In the genomic region with DNA sequence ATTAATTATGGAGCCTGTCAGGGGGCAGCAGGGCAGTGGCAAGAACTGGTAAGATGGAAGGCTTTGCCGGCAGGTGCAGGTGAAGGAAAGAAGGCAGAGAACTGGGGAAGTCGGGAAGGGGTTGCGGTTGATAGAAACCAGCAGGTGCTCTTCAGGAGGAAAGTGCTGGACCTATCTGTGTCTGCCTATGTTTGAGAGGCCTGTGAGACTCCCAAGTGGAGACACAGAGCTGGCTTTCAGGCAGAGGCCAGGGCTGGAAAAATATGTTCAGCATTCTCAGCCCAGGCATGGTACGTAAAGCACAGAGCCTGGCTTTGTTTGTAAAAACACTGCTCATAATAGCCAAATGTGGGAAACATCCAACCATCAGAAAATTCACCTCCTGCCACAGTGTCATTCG, we compare ENCODE assay signal across 27 cellular contexts.
"Had no signal": no experiment of that assay in that cellular context is flagged by ENCODE, and none has a peak within 500 bp of the region (broad histone marks: within the 10 kb centered on the region; RNA-seq: fewer than 3 reads in every experiment).

No MANE protein-coding gene starts in this region.

- H3K4me3 Mint-ChIP-seq: stimulated activated effector memory CD8-positive, alpha-beta T cell treated with anti-CD3 and anti-CD28 coated beads, Interleukin-12 subunit alpha, Interleukin-12 subunit beta, amount 100 ng/mL, for 72 hours; stimulated activated memory B cell treated with anti-CD40 and anti-IgM and Interleukin-4, amounts not matched to agents 10 μg/mL and 1 μg/mL and 100 μg/mL, for 72 hours; stimulated activated naive B cell treated with anti-CD40 and anti-IgM and Interleukin-4, amounts not matched to agents 10 μg/mL and 1 μg/mL and 100 μg/mL, for 72 hours; stimulated activated naive CD8-positive, alpha-beta T cell treated with anti-CD3 and anti-CD28 coated beads, Interleukin-15, Interleukin-2, amounts not matched to agents 100 ng/mL and 50 ng/mL, for 24 hours; type B pancreatic cell had no signal

- DNase-seq: stimulated activated CD4-positive, alpha-beta T cell treated with anti-CD3 and anti-CD28 coated beads, Interleukin-2, amount 100 ng/mL, for 48 hours; stimulated activated CD4-positive, alpha-beta T cell treated with anti-CD3 and anti-CD28 coated beads, Interleukin-4, amount 100 ng/mL, for 1 hour; stimulated activated CD4-positive, alpha-beta T cell treated with anti-CD3 and anti-CD28 coated beads, Interleukin-4, amount 100 ng/mL, for 24 hours; stimulated activated CD4-positive, alpha-beta T cell treated with anti-CD3 and anti-CD28 coated beads, Interleukin-4, amount 100 ng/mL, for 4 hours; stimulated activated CD8-positive, alpha-beta memory T cell treated with anti-CD3 and anti-CD28 coated beads, Interleukin-4, amount 100 ng/mL, for 48 hours; stimulated activated naive B cell treated with anti-CD40 and anti-IgM and Interleukin-4, amounts not matched to agents 10 μg/mL and 1 μg/mL and 100 μg/mL, for 72 hours; stimulated activated naive CD4-positive, alpha-beta T cell; stimulated activated naive CD4-positive, alpha-beta T cell treated with Interleukin-2 at 50 U/mL for 16 hours; stimulated activated naive CD8-positive, alpha-beta T cell treated with anti-CD3 and anti-CD28 coated beads, Interleukin-15, Interleukin-2, amounts not matched to agents 100 U/mL and 50 U/mL, for 24 hours; stomach; substantia nigra; testis; thyroid gland; tibial artery; transverse colon; trophoblast cell; upper lobe of left lung; upper lobe of right lung; uterus had no signal

- ATAC-seq: stimulated activated naive B cell treated with anti-CD40 and anti-IgM and Interleukin-4, amounts not matched to agents 10 μg/mL and 1 μg/mL and 100 μg/mL, for 72 hours; stimulated activated naive CD8-positive, alpha-beta T cell treated with anti-CD3 and anti-CD28 coated beads, Interleukin-15, Interleukin-2, amounts not matched to agents 100 U/mL and 50 U/mL, for 24 hours had no signal

- H3K9me3 Mint-ChIP-seq: stimulated activated effector memory CD8-positive, alpha-beta T cell treated with anti-CD3 and anti-CD28 coated beads, Interleukin-12 subunit alpha, Interleukin-12 subunit beta, amount 100 ng/mL, for 72 hours; stimulated activated memory B cell treated with anti-CD40 and anti-IgM and Interleukin-4, amounts not matched to agents 10 μg/mL and 1 μg/mL and 100 μg/mL, for 72 hours; stimulated activated naive B cell treated with anti-CD40 and anti-IgM and Interleukin-4, amounts not matched to agents 10 μg/mL and 1 μg/mL and 100 μg/mL, for 72 hours; stimulated activated naive CD8-positive, alpha-beta T cell treated with anti-CD3 and anti-CD28 coated beads, Interleukin-15, Interleukin-2, amounts not matched to agents 100 ng/mL and 50 ng/mL, for 24 hours; type B pancreatic cell had no signal

- H3K27ac ChIP-seq: stomach, suprapubic skin, testis, thoracic aorta, thyroid gland, tibial artery, tibial nerve, transverse colon, upper lobe of left lung, upper lobe of right lung, uterus, vagina had no signal

- H3K36me3 ChIP-seq: stomach, suprapubic skin, thoracic aorta, thyroid gland, tibial artery, transverse colon, upper lobe of right lung, uterus, vagina had no signal

- H3K27me3 Mint-ChIP-seq: type B pancreatic cell had no signal

- H3K9me3 ChIP-seq: stomach, suprapubic skin, testis, thoracic aorta, thyroid gland, tibial artery, tibial nerve, transverse colon, upper lobe of left lung, upper lobe of right lung, uterus, vagina had no signal

- H3K4me1 Mint-ChIP-seq: stimulated activated effector memory CD8-positive, alpha-beta T cell treated with anti-CD3 and anti-CD28 coated beads, Interleukin-12 subunit alpha, Interleukin-12 subunit beta, amount 100 ng/mL, for 72 hours; stimulated activated memory B cell treated with anti-CD40 and anti-IgM and Interleukin-4, amounts not matched to agents 10 μg/mL and 1 μg/mL and 100 μg/mL, for 72 hours; stimulated activated naive B cell treated with anti-CD40 and anti-IgM and Interleukin-4, amounts not matched to agents 10 μg/mL and 1 μg/mL and 100 μg/mL, for 72 hours had no signal

- H3K27me3 ChIP-seq: stomach, suprapubic skin, testis, thyroid gland, tibial artery, tibial nerve, transverse colon, upper lobe of left lung, upper lobe of right lung, uterus, vagina had no signal

- H3K27ac Mint-ChIP-seq: stimulated activated effector memory CD8-positive, alpha-beta T cell treated with anti-CD3 and anti-CD28 coated beads, Interleukin-12 subunit alpha, Interleukin-12 subunit beta, amount 100 ng/mL, for 72 hours; stimulated activated memory B cell treated with anti-CD40 and anti-IgM and Interleukin-4, amounts not matched to agents 10 μg/mL and 1 μg/mL and 100 μg/mL, for 72 hours; stimulated activated naive B cell treated with anti-CD40 and anti-IgM and Interleukin-4, amounts not matched to agents 10 μg/mL and 1 μg/mL and 100 μg/mL, for 72 hours; stimulated activated naive CD8-positive, alpha-beta T cell treated with anti-CD3 and anti-CD28 coated beads, Interleukin-15, Interleukin-2, amounts not matched to agents 100 ng/mL and 50 ng/mL, for 24 hours; type B pancreatic cell had no signal

- H3K4me3 ChIP-seq: stomach, suprapubic skin, testis, thoracic aorta, thyroid gland, tibial artery, tibial nerve, transverse colon, upper lobe of left lung, upper lobe of right lung, uterus, vagina had no signal

- H3K4me1 ChIP-seq: stomach, suprapubic skin, testis, thyroid gland, tibial artery, tibial nerve, transverse colon, upper lobe of left lung, upper lobe of right lung, uterus, vagina had no signal
